13 cellular contexts compared by ENCODE assay signal in genomic region chr2:46460241-46460921, GRCh38. TPM values are rescaled to one million over a fixed set of nuclear protein-coding genes. Genes with fewer than 3 reads are reported as not detected.
DNase-seq lines count a peak whose midpoint lies in the region; ATAC-seq and TF ChIP-seq lines count a peak whose summit lies in the region.
"Had no signal": no experiment of that assay in that cellular context is flagged by ENCODE, and none has a peak within 500 bp of the region (broad histone marks: within the 10 kb centered on the region; RNA-seq: fewer than 3 reads in every experiment).

No MANE protein-coding gene starts in this region.

- no peak overlapping the region for H3K27ac ChIP-seq in ascending aorta

- DNase-seq in COR-L47 (lab: John Stamatoyannopoulos, UW) (peak; percentile 30), islet precursor cell (peak; percentile 45), putamen (ENCODE audit: low spot score) (peak; percentile 90), SW 1271 (lab: John Stamatoyannopoulos, UW) (no peak), ascending aorta (ENCODE audit: low spot score in 2 of 2) (no peak)
- no peak for DNase-seq in activated CD4-positive, alpha-beta T cell treated with anti-CD3 and anti-CD28 coated beads for 4 hours
- DNase-seq: activated CD4-positive, alpha-beta T cell treated with anti-CD3 and anti-CD28 coated beads, Interleukin-2, amount 10 ng/mL, durations not matched to agents 7 days and 5 days; gastrocnemius medialis; GDM1 had no signal

- H3K27ac Mint-ChIP-seq in brain, result peak overlapping the region in 4 of 5 experiments; percentile 31 to 80 (median 72)
- H3K27ac Mint-ChIP-seq: activated CD4-positive, alpha-beta T cell treated with anti-CD3 and anti-CD28 coated beads, Interleukin-2, amount 10 ng/mL, durations not matched to agents 7 days and 5 days had no signal

- H3K27me3 Mint-ChIP-seq in brain, result no peaks in the 10 kb centered on the region
- H3K27me3 Mint-ChIP-seq: activated CD4-positive, alpha-beta T cell treated with anti-CD3 and anti-CD28 coated beads, Interleukin-2, amount 10 ng/mL, durations not matched to agents 7 days and 5 days had no signal

- no peaks in the 10 kb centered on the region for H3K36me3 Mint-ChIP-seq in brain

- intact Hi-C loops in ascending aorta (cut with DNase I), result loop anchor here (2.0 kb wide), 1 partner anchor 164 kb away; the partner anchor contains the start of gene EPAS1

- no peaks in the 10 kb centered on the region for H3K9me3 Mint-ChIP-seq in brain
- H3K9me3 Mint-ChIP-seq: activated CD4-positive, alpha-beta T cell treated with anti-CD3 and anti-CD28 coated beads, Interleukin-2, amount 10 ng/mL, durations not matched to agents 7 days and 5 days had no signal

- no peaks in the 10 kb centered on the region for H3K9me3 ChIP-seq in ascending aorta
- H3K9me3 ChIP-seq: gastrocnemius medialis had no signal

- peak overlapping the region in 1 of 5 experiments; percentile 7 for H3K4me3 Mint-ChIP-seq in brain
- H3K4me3 Mint-ChIP-seq: activated CD4-positive, alpha-beta T cell treated with anti-CD3 and anti-CD28 coated beads, Interleukin-2, amount 10 ng/mL, durations not matched to agents 7 days and 5 days had no signal

- peaks cover 36% of the 10 kb centered on the region for H3K4me1 Mint-ChIP-seq in brain

- no peak overlapping the region for H3K4me3 ChIP-seq in ascending aorta
- H3K4me3 ChIP-seq: gastrocnemius medialis had no signal

- H3K36me3 ChIP-seq in ascending aorta, result no peaks in the 10 kb centered on the region
- H3K36me3 ChIP-seq: gastrocnemius medialis had no signal

- ATAC-seq in HG02610 (IDR thresholded peaks at IDR 0.05; ENCODE audit: unreplicated experiment), result no peak

- TF ChIP-seq CTCF in brain (conservative IDR thresholded peaks at IDR 0.05) (no peak), ascending aorta (IDR thresholded peaks at IDR 0.05) (no peak)

- peaks cover 0 to 8% of the 10 kb centered on the region in 2 donors for H3K4me1 ChIP-seq in ascending aorta

- no peaks in the 10 kb centered on the region for H3K27me3 ChIP-seq in ascending aorta
- H3K27me3 ChIP-seq: gastrocnemius medialis had no signal

RNA-seq across cellular contexts. Expression of gene TMEM247, which starts 19.0 kb away (rescaled TPM):
- polyA plus RNA-seq in brain (ENCODE audit: insufficient read depth, low read depth, low replicate concordance), result not detected
- total RNA-seq in ascending aorta, result not detected
- total RNA-seq: activated CD4-positive, alpha-beta T cell treated with anti-CD3 and anti-CD28 coated beads, Interleukin-2, amount 10 ng/mL, durations not matched to agents 7 days and 5 days; gastrocnemius medialis; mononuclear cell had no signal
- polyA plus RNA-seq: BJ had no signal

Comparison
In these comparisons a context has a peak if more than half of its experiments do, and no peak if none do; other contexts are left out.
1. DNase-seq: peak in COR-L47 (single experiment), islet precursor cell (single experiment) and putamen (single experiment); none in SW 1271 (0 of 2), activated CD4-positive, alpha-beta T cell treated with anti-CD3 and anti-CD28 coated beads for 4 hours (0 of 2) and ascending aorta (0 of 2).